In genomic region chr3:125322166-125322565, GRCh38 we compare ENCODE assay signal across 15 cellular contexts. TPM values are rescaled to one million over a fixed set of nuclear protein-coding genes. Genes with fewer than 3 reads are reported as not detected.
DNase-seq lines count a peak whose midpoint lies in the region; FAIRE-seq and TF ChIP-seq lines count a peak whose summit lies in the region.
"Had no signal": no experiment of that assay in that cellular context is flagged by ENCODE, and none has a peak within 500 bp of the region (broad histone marks: within the 10 kb centered on the region; RNA-seq: fewer than 3 reads in every experiment).

No MANE protein-coding gene starts in this region.

- TF ChIP-seq CTCF in adrenal gland (IDR thresholded peaks at IDR 0.05) (no peak), keratinocyte (optimal IDR thresholded peaks at IDR 0.05 in 1 of 3, IDR thresholded peaks at IDR 0.05 in 1 of 3, conservative IDR thresholded peaks at IDR 0.05 in 1 of 3; ENCODE audit: extremely low read depth in 1 of 3, insufficient read depth in 2 of 3, low read length in 3 of 3) (no peak)

- intact Hi-C loops in adrenal gland (cut with DNase I), result no loop called here

- WGBS in adrenal gland, 4 donors, result 44 to 51% (median 49%) methylated on average over 6 of the region's 6 CpGs

- no peaks in the 10 kb centered on the region for H3K27me3 ChIP-seq in adrenal gland
- H3K27me3 ChIP-seq in keratinocyte (ENCODE audit: control insufficient read depth, extremely low read depth, insufficient read depth, low read length), result no peaks in the 10 kb centered on the region
- H3K27me3 ChIP-seq: body of pancreas had no signal

- no peaks in the 10 kb centered on the region for H3K9me1 ChIP-seq in keratinocyte (ENCODE audit: control insufficient read depth, extremely low read depth, insufficient read depth, low read length)

- dilution Hi-C loops in keratinocyte (cut with MboI; ENCODE audit: extremely low pct_ligation_motif_present, low sequenced_read_pairs), result no loop called here

- H3K4me1 ChIP-seq in adrenal gland (replicated peaks in 1 of 2) (no peaks in the 10 kb centered on the region), keratinocyte (ENCODE audit: control insufficient read depth, extremely low read depth, insufficient read depth, low read length) (peaks cover 15% of the 10 kb centered on the region)

- no peak overlapping the region for H3K4me3 ChIP-seq in adrenal gland
- no peak overlapping the region for H3K4me3 ChIP-seq in keratinocyte (ENCODE audit: control insufficient read depth in 2 of 3, extremely low read depth in 1 of 3, insufficient read depth in 2 of 3, low read depth in 1 of 3, low read length in 3 of 3)
- H3K4me3 ChIP-seq: body of pancreas had no signal

- H3K9ac ChIP-seq in keratinocyte (ENCODE audit: control insufficient read depth, extremely low read depth, insufficient read depth, low read length), result peak overlapping the region; percentile 31

- H3K36me3 ChIP-seq in adrenal gland (replicated peaks in 1 of 2) (no peaks in the 10 kb centered on the region), keratinocyte (ENCODE audit: control insufficient read depth in 2 of 2, extremely low read depth in 1 of 2, insufficient read depth in 2 of 2, low read length in 2 of 2) (no peaks in the 10 kb centered on the region)

- no peaks in the 10 kb centered on the region for H4K20me1 ChIP-seq in keratinocyte (ENCODE audit: control insufficient read depth, extremely low read depth, insufficient read depth, low read length)

- H2AFZ ChIP-seq in keratinocyte (ENCODE audit: control insufficient read depth, low read length), result peak overlapping the region; percentile 38

- H3K9me3 ChIP-seq in adrenal gland (replicated peaks in 1 of 3) (no peaks in the 10 kb centered on the region), keratinocyte (ENCODE audit: control insufficient read depth, low read depth, low read length) (no peaks in the 10 kb centered on the region)
- H3K9me3 ChIP-seq: body of pancreas had no signal

- no peak for TF ChIP-seq POLR2A in adrenal gland (IDR thresholded peaks at IDR 0.05)

- H3K4me2 ChIP-seq in keratinocyte (ENCODE audit: control insufficient read depth, extremely low read depth, insufficient read depth, low read depth, low read length), result peak overlapping the region; percentile 61

- FAIRE-seq in keratinocyte (lab: Jason Lieb, UNC), result peak; percentile 81

- peak; percentile 98 for DNase-seq in DMS 273 (lab: John Stamatoyannopoulos, UW; ENCODE audit: unreplicated experiment)
- peak; percentile 5 for DNase-seq in NCI-H1092 (lab: John Stamatoyannopoulos, UW)
- peak in 6 of 7 donors; percentile 15 to 68 (median 42) for DNase-seq in adrenal gland
- DNase-seq in keratinocyte (ENCODE audit: low read depth, low spot score), result no peak
- no peak for DNase-seq in NCI-H510A (lab: John Stamatoyannopoulos, UW)
- DNase-seq in T1000 (lab: John Stamatoyannopoulos, UW), result no peak
- DNase-seq in ecto neural progenitor cell (ENCODE audit: low spot score), result no peak
- no peak for DNase-seq in activated gamma-delta T cell treated with Interleukin-2 at 50 U/mL for 16 hours
- DNase-seq: activated T-cell treated with anti-CD3 and anti-CD28 coated beads, Interleukin-2, amount 50 U/mL, for 4 hours; body of pancreas; H7; NCI-H2107; stimulated activated CD4-positive, alpha-beta T cell treated with anti-CD3 and anti-CD28 coated beads, Interleukin-4, amount 100 ng/mL, for 24 hours; stimulated activated naive CD8-positive, alpha-beta T cell treated with anti-CD3 and anti-CD28 coated beads, Interleukin-15, amount 100 ng/mL, for 72 hours had no signal

- no peak overlapping the region for H3K27ac ChIP-seq in adrenal gland
- peak overlapping the region; percentile 60 for H3K27ac ChIP-seq in keratinocyte (ENCODE audit: control insufficient read depth, insufficient read depth, low read length)
- H3K27ac ChIP-seq: body of pancreas, VCaP had no signal

- H3K79me2 ChIP-seq in keratinocyte (ENCODE audit: control insufficient read depth, insufficient read depth, low read length), result peaks cover 6% of the 10 kb centered on the region

RNA-seq across cellular contexts. Expression of gene ZNF148, which starts 53.0 kb away (rescaled TPM):
- total RNA-seq in adrenal gland, result 10 to 100 TPM; 17.4 to 58.2 (median 37.2) TPM
- 10 to 100 TPM in 1 of 3 donors, 1 to 10 TPM in 2; 3.0 to 30.4 (median 4.9) TPM for polyA plus RNA-seq in adrenal gland
- 16.1 to 21.4 TPM (median 16.7 TPM) in 3 replicates for polyA plus RNA-seq in keratinocyte
- 25.8 TPM for polyA plus RNA-seq in keratinocyte (2011; ENCODE audit: low read depth)
- 7.6 and 17.2 TPM in 2 replicates for polyA plus RNA-seq in keratinocyte (2011; cell fraction: cytosol; rRNA removed)
- polyA plus RNA-seq in keratinocyte (2011; cell fraction: nucleus; rRNA removed), result 20.4 and 21.2 TPM in 2 replicates
- 12.7 and 20.0 TPM in 2 replicates for polyA plus RNA-seq in keratinocyte (2012; ENCODE audit: low replicate concordance)
- 16.0 to 113 TPM (median 67.4 TPM) in 3 replicates for polyA minus RNA-seq in keratinocyte
- 20.1 TPM for polyA minus RNA-seq in keratinocyte (2011; cell fraction: cytosol; rRNA and poly(A)+ RNA removed)
- 24.0 and 66.2 TPM in 2 replicates for polyA minus RNA-seq in keratinocyte (2011; cell fraction: nucleus; rRNA and poly(A)+ RNA removed)

Comparison
In these comparisons a context has a peak if more than half of its experiments do, and no peak if none do; other contexts are left out.
1. DNase-seq: peak in DMS 273 (single experiment), NCI-H1092 (single experiment) and adrenal gland (6 of 7); none in keratinocyte (single experiment), NCI-H510A (single experiment), T1000 (single experiment), ecto neural progenitor cell (single experiment) and activated gamma-delta T cell treated with Interleukin-2 at 50 U/mL for 16 hours (single experiment).